In genomic region chr1:234980224-234980656, GRCh38 we compare ENCODE assay signal across 9 cellular contexts.
A peak's percentile ranks its signal among the peaks of the same experiment; 100 is the strongest.
DNase-seq lines count a peak whose midpoint lies in the region; ATAC-seq and TF ChIP-seq lines count a peak whose summit lies in the region.
"Had no signal": no experiment of that assay in that cellular context is flagged by ENCODE, and none has a peak within 500 bp of the region (broad histone marks: within the 10 kb centered on the region; RNA-seq: fewer than 3 reads in every experiment).

No MANE protein-coding gene starts in this region.

- H3K4me1 Mint-ChIP-seq in activated T-cell treated with anti-CD3 and anti-CD28 coated beads, Interleukin-2, amount 50 U/mL, for 24 hours (ENCODE audit: low read depth) = peaks cover 85% of the 10 kb centered on the region

- intact Hi-C loops in right lobe of liver (cut with DNase I) (no loop called here), transverse colon (cut with DNase I; ENCODE audit: low total_unique reads) (loop anchor here (10.0 kb wide), 1 partner anchor 445 kb away; no protein-coding TSS in a partner anchor)

- no peaks in the 10 kb centered on the region for H3K27me3 Mint-ChIP-seq in activated T-cell treated with anti-CD3 and anti-CD28 coated beads, Interleukin-2, amount 50 U/mL, for 24 hours

- 74% methylated on average over 6 of the region's 6 CpGs for WGBS in right lobe of liver (ENCODE audit: insufficient coverage, low coverage, low lambda C conversion rate, missing lambda C conversion rate)
- WGBS in transverse colon (ENCODE audit: low coverage in 1 of 2), 2 donors = 60 to 76% methylated on average over 1 to 6 of the region's 6 CpGs

- in situ Hi-C loops in transverse colon (cut with MboI; ENCODE audit: low pct_ligation_motif_present in 1 of 4, low pct_unique_long_range_greater_than_20kb in 1 of 4, low sequenced_read_pairs in 3 of 4) = loop anchor here in 2 of 4 donors (10.0 kb wide), 2 partner anchors 105 to 255 kb away; no protein-coding TSS in a partner anchor

- H3K4me3 ChIP-seq in right lobe of liver = no peak overlapping the region
- H3K4me3 ChIP-seq in transverse colon = no peak overlapping the region

- peak overlapping the region; percentile 95 to 99 (median 98) for H3K27ac ChIP-seq in right lobe of liver
- H3K27ac ChIP-seq in transverse colon = peak overlapping the region; percentile 88 to 91 (median 88)

- H3K4me1 ChIP-seq in right lobe of liver (peaks cover 0 to 55% (median 26%) of the 10 kb centered on the region in 4 donors), transverse colon (peaks cover 53 to 75% (median 63%) of the 10 kb centered on the region in 4 donors)

- no peak for ATAC-seq in activated naive CD4-positive, alpha-beta T cell treated with anti-CD3 and anti-CD28 coated beads, Interleukin-2, amount 50 U/mL, for 72 hours
- ATAC-seq in right lobe of liver (peak in 3 of 4 donors; percentile 0 to 4 (median 2)), GM18861 (IDR thresholded peaks at IDR 0.05; ENCODE audit: unreplicated experiment) (no peak)

- TF ChIP-seq CTCF in right lobe of liver (IDR thresholded peaks at IDR 0.05) = no peak
- TF ChIP-seq CTCF in transverse colon (IDR thresholded peaks at IDR 0.05) = no peak

- no peak for TF ChIP-seq EP300 in transverse colon (IDR thresholded peaks at IDR 0.05; ENCODE audit: low read depth)

- no peak for TF ChIP-seq POLR2A in right lobe of liver (IDR thresholded peaks at IDR 0.05)
- TF ChIP-seq POLR2A in transverse colon (IDR thresholded peaks at IDR 0.05) = no peak

- H3K9me3 ChIP-seq in right lobe of liver (no peaks in the 10 kb centered on the region), transverse colon (no peaks in the 10 kb centered on the region)

- H3K27me3 ChIP-seq in right lobe of liver (no peaks in the 10 kb centered on the region), transverse colon (no peaks in the 10 kb centered on the region)

- DNase-seq in activated T-cell treated with anti-CD3 and anti-CD28 coated beads, Interleukin-2, amount 50 U/mL, for 24 hours = no peak
- DNase-seq in activated T-cell treated with anti-CD3 and anti-CD28 coated beads, Interleukin-2, amount 50 U/mL, for 1 hour = no peak
- no peak for DNase-seq in activated naive CD4-positive, alpha-beta T cell treated with anti-CD3 and anti-CD28 coated beads, Interleukin-2, amount 50 U/mL, for 72 hours (ENCODE audit: low spot score in 2 of 2)
- no peak for DNase-seq in right lobe of liver
- DNase-seq in transverse colon = no peak
- no peak for DNase-seq in HT-29 (ENCODE audit: low spot score)
- DNase-seq in HK-2 (ENCODE audit: unreplicated experiment) = no peak
- DNase-seq: NCI-H1105 treated with DMSO at 0.1 percent for 48 hours had no signal

- H3K4me3 Mint-ChIP-seq in activated T-cell treated with anti-CD3 and anti-CD28 coated beads, Interleukin-2, amount 50 U/mL, for 24 hours = peak overlapping the region; percentile 78

- H3K36me3 ChIP-seq in right lobe of liver (no peaks in the 10 kb centered on the region), transverse colon (no peaks in the 10 kb centered on the region)

- H3K36me3 Mint-ChIP-seq in activated T-cell treated with anti-CD3 and anti-CD28 coated beads, Interleukin-2, amount 50 U/mL, for 24 hours (ENCODE audit: low read depth) = peaks cover 4% of the 10 kb centered on the region
- peaks cover 12 to 56% of the 10 kb centered on the region in 2 donors for H3K36me3 Mint-ChIP-seq in activated naive CD4-positive, alpha-beta T cell treated with anti-CD3 and anti-CD28 coated beads, Interleukin-2, amount 50 U/mL, for 72 hours

- H3K27ac Mint-ChIP-seq in activated T-cell treated with anti-CD3 and anti-CD28 coated beads, Interleukin-2, amount 50 U/mL, for 24 hours = peak overlapping the region; percentile 98
- peak overlapping the region; percentile 92 to 97 for H3K27ac Mint-ChIP-seq in activated naive CD4-positive, alpha-beta T cell treated with anti-CD3 and anti-CD28 coated beads, Interleukin-2, amount 50 U/mL, for 72 hours

- H3K9me3 Mint-ChIP-seq in activated T-cell treated with anti-CD3 and anti-CD28 coated beads, Interleukin-2, amount 50 U/mL, for 24 hours = no peaks in the 10 kb centered on the region
- peaks cover 7 to 11% of the 10 kb centered on the region in 2 donors for H3K9me3 Mint-ChIP-seq in activated naive CD4-positive, alpha-beta T cell treated with anti-CD3 and anti-CD28 coated beads, Interleukin-2, amount 50 U/mL, for 72 hours

Comparison
In these comparisons a context has a peak if more than half of its experiments do, and no peak if none do; other contexts are left out.
1. ATAC-seq: peak in right lobe of liver (3 of 4); none in activated naive CD4-positive, alpha-beta T cell treated with anti-CD3 and anti-CD28 coated beads, Interleukin-2, amount 50 U/mL, for 72 hours (0 of 2) and GM18861 (single experiment).